ENCODE assay signal across 1 cellular context in genomic region chr19:40348125-40348913, GRCh38.
TF ChIP-seq lines count a peak whose summit lies in the region.

A gene with protein sequence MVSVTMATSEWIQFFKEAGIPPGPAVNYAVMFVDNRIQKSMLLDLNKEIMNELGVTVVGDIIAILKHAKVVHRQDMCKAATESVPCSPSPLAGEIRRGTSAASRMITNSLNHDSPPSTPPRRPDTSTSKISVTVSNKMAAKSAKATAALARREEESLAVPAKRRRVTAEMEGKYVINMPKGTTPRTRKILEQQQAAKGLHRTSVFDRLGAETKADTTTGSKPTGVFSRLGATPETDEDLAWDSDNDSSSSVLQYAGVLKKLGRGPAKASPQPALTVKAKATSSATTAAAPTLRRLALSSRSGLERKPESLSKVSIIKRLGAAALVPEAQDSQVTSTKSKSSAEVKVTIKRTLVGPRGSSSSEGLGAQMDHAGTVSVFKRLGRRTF (minus strand): TSS chr19:40348397. CDS start chr19:40341857, 6,540 bp downstream.
A gene with protein sequence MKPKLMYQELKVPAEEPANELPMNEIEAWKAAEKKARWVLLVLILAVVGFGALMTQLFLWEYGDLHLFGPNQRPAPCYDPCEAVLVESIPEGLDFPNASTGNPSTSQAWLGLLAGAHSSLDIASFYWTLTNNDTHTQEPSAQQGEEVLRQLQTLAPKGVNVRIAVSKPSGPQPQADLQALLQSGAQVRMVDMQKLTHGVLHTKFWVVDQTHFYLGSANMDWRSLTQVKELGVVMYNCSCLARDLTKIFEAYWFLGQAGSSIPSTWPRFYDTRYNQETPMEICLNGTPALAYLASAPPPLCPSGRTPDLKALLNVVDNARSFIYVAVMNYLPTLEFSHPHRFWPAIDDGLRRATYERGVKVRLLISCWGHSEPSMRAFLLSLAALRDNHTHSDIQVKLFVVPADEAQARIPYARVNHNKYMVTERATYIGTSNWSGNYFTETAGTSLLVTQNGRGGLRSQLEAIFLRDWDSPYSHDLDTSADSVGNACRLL (plus strand): TSS chr19:40348695. CDS start chr19:40366484, 17,789 bp downstream.

TF ChIP-seq in HepG2, 621 proteins besides CTCF, POLR2A, EP300 and RAD21 (continued from another document and continues in another):
- TF ChIP-seq, protein P1, sequence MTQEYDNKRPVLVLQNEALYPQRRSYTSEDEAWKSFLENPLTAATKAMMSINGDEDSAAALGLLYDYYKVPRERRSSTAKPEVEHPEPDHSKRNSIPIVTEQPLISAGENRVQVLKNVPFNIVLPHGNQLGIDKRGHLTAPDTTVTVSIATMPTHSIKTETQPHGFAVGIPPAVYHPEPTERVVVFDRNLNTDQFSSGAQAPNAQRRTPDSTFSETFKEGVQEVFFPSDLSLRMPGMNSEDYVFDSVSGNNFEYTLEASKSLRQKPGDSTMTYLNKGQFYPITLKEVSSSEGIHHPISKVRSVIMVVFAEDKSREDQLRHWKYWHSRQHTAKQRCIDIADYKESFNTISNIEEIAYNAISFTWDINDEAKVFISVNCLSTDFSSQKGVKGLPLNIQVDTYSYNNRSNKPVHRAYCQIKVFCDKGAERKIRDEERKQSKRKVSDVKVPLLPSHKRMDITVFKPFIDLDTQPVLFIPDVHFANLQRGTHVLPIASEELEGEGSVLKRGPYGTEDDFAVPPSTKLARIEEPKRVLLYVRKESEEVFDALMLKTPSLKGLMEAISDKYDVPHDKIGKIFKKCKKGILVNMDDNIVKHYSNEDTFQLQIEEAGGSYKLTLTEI (CRISPR knock-in tag; conservative IDR thresholded peaks at IDR 0.05) = no peak
- TF ChIP-seq ARHGAP35 (CRISPR knock-in tag; IDR thresholded peaks at IDR 0.05; ENCODE audit: borderline replicate concordance) (no peak), HOXA7 (CRISPR knock-in tag; IDR thresholded peaks at IDR 0.05) (no peak), ZNF10 (CRISPR knock-in tag; IDR thresholded peaks at IDR 0.05; ENCODE audit: borderline replicate concordance, low read depth) (no peak), KLF12 (CRISPR knock-in tag; IDR thresholded peaks at IDR 0.05; ENCODE audit: borderline replicate concordance) (no peak), NR1H2 (CRISPR knock-in tag; IDR thresholded peaks at IDR 0.05; ENCODE audit: borderline replicate concordance, low read depth) (no peak), ZSCAN21 (CRISPR knock-in tag; IDR thresholded peaks at IDR 0.05; ENCODE audit: borderline replicate concordance) (peak; percentile 55; the same call in 1 of the 2 replicates), NRL (CRISPR knock-in tag; IDR thresholded peaks at IDR 0.05; ENCODE audit: borderline replicate concordance) (no peak), ZBTB39 (CRISPR knock-in tag; IDR thresholded peaks at IDR 0.05) (no peak), ETV5 (CRISPR knock-in tag; IDR thresholded peaks at IDR 0.05; ENCODE audit: borderline replicate concordance) (peak; percentile 79), ZNF598 (CRISPR knock-in tag; IDR thresholded peaks at IDR 0.05; ENCODE audit: borderline replicate concordance) (peak; percentile 61; the same call in 1 of the 2 replicates), RNF2 (conservative IDR thresholded peaks at IDR 0.05; ENCODE audit: low read depth) (no peak), PHF21A (CRISPR knock-in tag; IDR thresholded peaks at IDR 0.05) (peak; percentile 85), MTA1 (CRISPR knock-in tag; IDR thresholded peaks at IDR 0.05; ENCODE audit: borderline replicate concordance) (0 out of 2 replicates have a peak, but pooled peaks have one; percentile 37), ZNF296 (CRISPR knock-in tag; conservative IDR thresholded peaks at IDR 0.05) (no peak), TIGD3 (CRISPR knock-in tag; IDR thresholded peaks at IDR 0.05; ENCODE audit: borderline replicate concordance) (no peak), KDM4B (CRISPR knock-in tag; IDR thresholded peaks at IDR 0.05) (peak; percentile 59; the same call in 1 of the 2 replicates), ZNF24 (IDR thresholded peaks at IDR 0.05) (no peak), GPN1 (CRISPR knock-in tag; IDR thresholded peaks at IDR 0.05; ENCODE audit: borderline replicate concordance) (no peak), ZNF552 (CRISPR knock-in tag; IDR thresholded peaks at IDR 0.05; ENCODE audit: borderline replicate concordance) (no peak), KDM3A (CRISPR knock-in tag; IDR thresholded peaks at IDR 0.05; ENCODE audit: low read depth) (no peak), SCMH1 (CRISPR knock-in tag; IDR thresholded peaks at IDR 0.05; ENCODE audit: borderline replicate concordance) (no peak), PHF8 (CRISPR knock-in tag; IDR thresholded peaks at IDR 0.05) (peak; percentile 60), ZFP62 (CRISPR knock-in tag; IDR thresholded peaks at IDR 0.05) (no peak), ZNF350 (CRISPR knock-in tag; IDR thresholded peaks at IDR 0.05; ENCODE audit: borderline replicate concordance, low read depth) (peak; percentile 67; the same call in 1 of the 2 replicates), ZBTB26 (CRISPR knock-in tag; IDR thresholded peaks at IDR 0.05; ENCODE audit: borderline replicate concordance) (peak; percentile 51; the same call in 1 of the 2 replicates), NFYC (CRISPR knock-in tag; IDR thresholded peaks at IDR 0.05) (peak; percentile 82), AGO2 (optimal IDR thresholded peaks at IDR 0.05; ENCODE audit: low read depth, low read length) (no peak), ZNF546 (CRISPR knock-in tag; conservative IDR thresholded peaks at IDR 0.05) (no peak), ZNF207 (IDR thresholded peaks at IDR 0.05; ENCODE audit: borderline replicate concordance) (peak; percentile 100), ZBTB7B (CRISPR knock-in tag; IDR thresholded peaks at IDR 0.05) (0 out of 2 replicates have a peak, but pooled peaks have one; percentile 46), KLF13 (CRISPR knock-in tag; IDR thresholded peaks at IDR 0.05) (no peak), SPEN (CRISPR knock-in tag; IDR thresholded peaks at IDR 0.05; ENCODE audit: low read depth) (peak; percentile 96), DPF2 (CRISPR knock-in tag; IDR thresholded peaks at IDR 0.05; ENCODE audit: borderline replicate concordance, low read depth) (no peak), DDIT3 (CRISPR knock-in tag; IDR thresholded peaks at IDR 0.05) (no peak), ZNF34 (CRISPR knock-in tag; IDR thresholded peaks at IDR 0.05; ENCODE audit: borderline replicate concordance) (no peak), ZNF274 (CRISPR knock-in tag; IDR thresholded peaks at IDR 0.05) (peak; percentile 45), FOXO1 (CRISPR knock-in tag; IDR thresholded peaks at IDR 0.05) (no peak), ZNF317 (CRISPR knock-in tag; IDR thresholded peaks at IDR 0.05) (no peak)
- TF ChIP-seq, protein P2, sequence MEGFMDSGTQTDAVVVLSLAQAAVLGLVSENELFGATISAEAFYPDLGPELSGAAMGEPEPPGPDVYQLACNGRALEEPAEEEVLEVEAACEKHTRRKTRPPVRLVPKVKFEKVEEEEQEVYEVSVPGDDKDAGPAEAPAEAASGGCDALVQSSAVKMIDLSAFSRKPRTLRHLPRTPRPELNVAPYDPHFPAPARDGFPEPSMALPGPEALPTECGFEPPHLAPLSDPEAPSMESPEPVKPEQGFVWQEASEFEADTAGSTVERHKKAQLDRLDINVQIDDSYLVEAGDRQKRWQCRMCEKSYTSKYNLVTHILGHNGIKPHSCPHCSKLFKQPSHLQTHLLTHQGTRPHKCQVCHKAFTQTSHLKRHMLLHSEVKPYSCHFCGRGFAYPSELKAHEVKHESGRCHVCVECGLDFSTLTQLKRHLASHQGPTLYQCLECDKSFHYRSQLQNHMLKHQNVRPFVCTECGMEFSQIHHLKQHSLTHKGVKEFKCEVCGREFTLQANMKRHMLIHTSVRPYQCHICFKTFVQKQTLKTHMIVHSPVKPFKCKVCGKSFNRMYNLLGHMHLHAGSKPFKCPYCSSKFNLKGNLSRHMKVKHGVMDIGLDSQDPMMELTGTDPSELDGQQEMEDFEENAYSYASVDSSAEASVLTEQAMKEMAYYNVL (CRISPR knock-in tag; IDR thresholded peaks at IDR 0.05; ENCODE audit: borderline replicate concordance) = no peak
- TF ChIP-seq, protein P3, sequence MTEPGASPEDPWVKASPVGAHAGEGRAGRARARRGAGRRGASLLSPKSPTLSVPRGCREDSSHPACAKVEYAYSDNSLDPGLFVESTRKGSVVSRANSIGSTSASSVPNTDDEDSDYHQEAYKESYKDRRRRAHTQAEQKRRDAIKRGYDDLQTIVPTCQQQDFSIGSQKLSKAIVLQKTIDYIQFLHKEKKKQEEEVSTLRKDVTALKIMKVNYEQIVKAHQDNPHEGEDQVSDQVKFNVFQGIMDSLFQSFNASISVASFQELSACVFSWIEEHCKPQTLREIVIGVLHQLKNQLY (CRISPR knock-in tag; IDR thresholded peaks at IDR 0.05) = peak; percentile 82; the same call in 1 of the 2 replicates
- TF ChIP-seq, protein P4, sequence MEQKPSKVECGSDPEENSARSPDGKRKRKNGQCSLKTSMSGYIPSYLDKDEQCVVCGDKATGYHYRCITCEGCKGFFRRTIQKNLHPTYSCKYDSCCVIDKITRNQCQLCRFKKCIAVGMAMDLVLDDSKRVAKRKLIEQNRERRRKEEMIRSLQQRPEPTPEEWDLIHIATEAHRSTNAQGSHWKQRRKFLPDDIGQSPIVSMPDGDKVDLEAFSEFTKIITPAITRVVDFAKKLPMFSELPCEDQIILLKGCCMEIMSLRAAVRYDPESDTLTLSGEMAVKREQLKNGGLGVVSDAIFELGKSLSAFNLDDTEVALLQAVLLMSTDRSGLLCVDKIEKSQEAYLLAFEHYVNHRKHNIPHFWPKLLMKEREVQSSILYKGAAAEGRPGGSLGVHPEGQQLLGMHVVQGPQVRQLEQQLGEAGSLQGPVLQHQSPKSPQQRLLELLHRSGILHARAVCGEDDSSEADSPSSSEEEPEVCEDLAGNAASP (CRISPR knock-in tag; IDR thresholded peaks at IDR 0.05; ENCODE audit: borderline replicate concordance) = 0 out of 2 replicates have a peak, but pooled peaks have one; percentile 31
- TF ChIP-seq, protein P5, sequence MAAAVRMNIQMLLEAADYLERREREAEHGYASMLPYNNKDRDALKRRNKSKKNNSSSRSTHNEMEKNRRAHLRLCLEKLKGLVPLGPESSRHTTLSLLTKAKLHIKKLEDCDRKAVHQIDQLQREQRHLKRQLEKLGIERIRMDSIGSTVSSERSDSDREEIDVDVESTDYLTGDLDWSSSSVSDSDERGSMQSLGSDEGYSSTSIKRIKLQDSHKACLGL (CRISPR knock-in tag; IDR thresholded peaks at IDR 0.05) = no peak
- TF ChIP-seq, protein P6, sequence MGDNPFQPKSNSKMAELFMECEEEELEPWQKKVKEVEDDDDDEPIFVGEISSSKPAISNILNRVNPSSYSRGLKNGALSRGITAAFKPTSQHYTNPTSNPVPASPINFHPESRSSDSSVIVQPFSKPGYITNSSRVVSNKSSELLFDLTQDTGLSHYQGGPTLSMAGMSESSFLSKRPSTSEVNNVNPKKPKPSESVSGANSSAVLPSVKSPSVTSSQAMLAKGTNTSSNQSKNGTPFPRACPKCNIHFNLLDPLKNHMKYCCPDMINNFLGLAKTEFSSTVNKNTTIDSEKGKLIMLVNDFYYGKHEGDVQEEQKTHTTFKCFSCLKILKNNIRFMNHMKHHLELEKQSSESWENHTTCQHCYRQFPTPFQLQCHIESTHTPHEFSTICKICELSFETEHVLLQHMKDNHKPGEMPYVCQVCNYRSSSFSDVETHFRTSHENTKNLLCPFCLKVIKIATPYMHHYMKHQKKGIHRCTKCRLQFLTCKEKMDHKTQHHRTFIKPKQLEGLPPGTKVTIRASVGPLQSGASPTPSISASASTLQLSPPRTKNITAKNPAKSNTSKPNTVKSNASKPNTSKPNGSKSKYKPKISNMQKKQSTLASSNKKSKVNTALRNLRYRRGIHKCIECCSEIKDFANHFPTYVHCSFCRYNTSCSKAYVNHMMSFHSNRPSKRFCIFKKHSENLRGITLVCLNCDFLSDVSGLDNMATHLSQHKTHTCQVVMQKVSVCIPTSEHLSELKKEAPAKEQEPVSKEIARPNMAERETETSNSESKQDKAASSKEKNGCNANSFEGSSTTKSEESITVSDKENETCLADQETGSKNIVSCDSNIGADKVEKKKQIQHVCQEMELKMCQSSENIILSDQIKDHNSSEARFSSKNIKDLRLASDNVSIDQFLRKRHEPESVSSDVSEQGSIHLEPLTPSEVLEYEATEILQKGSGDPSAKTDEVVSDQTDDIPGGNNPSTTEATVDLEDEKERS (CRISPR knock-in tag; IDR thresholded peaks at IDR 0.05) = no peak
- TF ChIP-seq, protein P7, sequence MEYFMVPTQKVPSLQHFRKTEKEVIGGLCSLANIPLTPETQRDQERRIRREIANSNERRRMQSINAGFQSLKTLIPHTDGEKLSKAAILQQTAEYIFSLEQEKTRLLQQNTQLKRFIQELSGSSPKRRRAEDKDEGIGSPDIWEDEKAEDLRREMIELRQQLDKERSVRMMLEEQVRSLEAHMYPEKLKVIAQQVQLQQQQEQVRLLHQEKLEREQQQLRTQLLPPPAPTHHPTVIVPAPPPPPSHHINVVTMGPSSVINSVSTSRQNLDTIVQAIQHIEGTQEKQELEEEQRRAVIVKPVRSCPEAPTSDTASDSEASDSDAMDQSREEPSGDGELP (IDR thresholded peaks at IDR 0.05; ENCODE audit: borderline replicate concordance, low read depth) = peak; percentile 47; the same call in 1 of the 2 replicates
